In the genomic region with DNA sequence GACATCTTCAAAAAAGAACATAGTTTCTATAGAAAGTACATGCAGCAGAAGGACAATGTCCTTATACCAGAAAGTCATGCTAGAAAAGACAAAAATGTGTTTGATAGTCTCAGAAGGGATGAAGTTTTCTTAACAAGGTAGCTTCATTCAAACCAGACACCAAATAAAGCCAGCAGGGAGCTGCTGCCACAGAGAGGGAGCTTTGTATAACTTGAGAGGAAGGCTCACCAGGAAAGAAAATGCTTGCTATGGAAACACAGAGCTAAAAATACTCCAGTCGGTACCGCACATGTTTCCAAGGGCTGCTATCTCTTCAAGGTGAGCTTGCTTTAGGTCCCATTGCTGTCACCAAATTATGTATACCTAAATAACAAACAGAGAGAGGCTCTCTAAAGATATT, we compare ENCODE assay signal across 8 cellular contexts.
A peak's percentile ranks its signal among the peaks of the same experiment; 100 is the strongest.
DNase-seq lines count a peak whose midpoint lies in the region; ATAC-seq and TF ChIP-seq lines count a peak whose summit lies in the region.

No MANE protein-coding gene starts in this region.

- TF ChIP-seq CTCF in CD8-positive, alpha-beta T cell (IDR thresholded peaks at IDR 0.05), result no peak
- no peak for TF ChIP-seq CTCF in foreskin fibroblast (IDR thresholded peaks at IDR 0.05; ENCODE audit: low read depth, low read length)
- no peak for TF ChIP-seq CTCF in prostate gland (IDR thresholded peaks at IDR 0.05)

- ATAC-seq in CD8-positive, alpha-beta T cell, result no peak
- ATAC-seq in GM21529 (IDR thresholded peaks at IDR 0.05; ENCODE audit: unreplicated experiment), result peak; percentile 31

- peak overlapping the region; percentile 16 for H3K27ac Mint-ChIP-seq in CD8-positive, alpha-beta T cell

- no peak overlapping the region for H3K27ac ChIP-seq in CD8-positive, alpha-beta T cell (ENCODE audit: low read depth, low read length)
- no peak overlapping the region for H3K27ac ChIP-seq in prostate gland

- no peaks in the 10 kb centered on the region for H3K4me1 ChIP-seq in CD8-positive, alpha-beta T cell (ENCODE audit: insufficient read depth, low read length)
- no peaks in the 10 kb centered on the region for H3K4me1 ChIP-seq in prostate gland (replicated peaks)

- POLR2A ChIA-PET in CD8-positive, alpha-beta T cell (lab: Charles Lee), result no interaction called here

- H3K4me3 ChIP-seq in CD8-positive, alpha-beta T cell (ENCODE audit: low read depth, low read length), result no peak overlapping the region
- H3K4me3 ChIP-seq in foreskin fibroblast (ENCODE audit: low read depth in 1 of 2, low read length in 2 of 2) (peak overlapping the region; percentile 18 to 31), prostate gland (no peak overlapping the region)

- no peaks in the 10 kb centered on the region for H3K27me3 Mint-ChIP-seq in CD8-positive, alpha-beta T cell (ENCODE audit: low read depth)

- no peak for TF ChIP-seq POLR2A in prostate gland (IDR thresholded peaks at IDR 0.05)

- no peaks in the 10 kb centered on the region for H3K9me3 ChIP-seq in CD8-positive, alpha-beta T cell (ENCODE audit: low read length)
- no peaks in the 10 kb centered on the region for H3K9me3 ChIP-seq in prostate gland

- no peaks in the 10 kb centered on the region for H3K36me3 ChIP-seq in CD8-positive, alpha-beta T cell (ENCODE audit: insufficient read depth, low read length)
- no peaks in the 10 kb centered on the region for H3K36me3 ChIP-seq in prostate gland

- H3K4me3 Mint-ChIP-seq in CD8-positive, alpha-beta T cell, result peak overlapping the region; percentile 16

- intact Hi-C loops in CD8-positive, alpha-beta T cell (cut with DNase I, micrococcal nuclease), result no loop called here
- intact Hi-C loops in prostate gland (cut with DNase I), result no loop called here

- H3K4me1 Mint-ChIP-seq in CD8-positive, alpha-beta T cell (ENCODE audit: low read depth), result peaks cover 10% of the 10 kb centered on the region

- CTCF ChIA-PET in CD8-positive, alpha-beta T cell (lab: Charles Lee), result no interaction called here

- no peaks in the 10 kb centered on the region for H3K9me3 Mint-ChIP-seq in CD8-positive, alpha-beta T cell

- no peaks in the 10 kb centered on the region for H3K27me3 ChIP-seq in CD8-positive, alpha-beta T cell (ENCODE audit: insufficient read depth, low read length)
- H3K27me3 ChIP-seq in prostate gland (replicated peaks; ENCODE audit: insufficient read depth), result no peaks in the 10 kb centered on the region

- 66% methylated on average over 2 of the region's 2 CpGs for WGBS in prostate gland

- no peaks in the 10 kb centered on the region for H3K36me3 Mint-ChIP-seq in CD8-positive, alpha-beta T cell

- DNase-seq in CD8-positive, alpha-beta T cell, result no peak
- DNase-seq in NCI-H69 (lab: John Stamatoyannopoulos, UW), result peak; percentile 44
- no peak for DNase-seq in foreskin fibroblast
- DNase-seq in prostate gland (ENCODE audit: low spot score), result no peak
- DNase-seq in activated CD4-positive, alpha-beta T cell treated with anti-CD3 and anti-CD28 coated beads for 1 hour, result no peak
- DNase-seq in NCI-H226, result no peak
- no peak for DNase-seq in activated gamma-delta T cell treated with Interleukin-2 at 50 U/mL for 16 hours

Comparison
In these comparisons a context has a peak if more than half of its experiments do, and no peak if none do; other contexts are left out.
1. H3K4me3 ChIP-seq: peak in foreskin fibroblast (2 of 2); none in CD8-positive, alpha-beta T cell (single experiment) and prostate gland (0 of 2).